In the genomic region with DNA sequence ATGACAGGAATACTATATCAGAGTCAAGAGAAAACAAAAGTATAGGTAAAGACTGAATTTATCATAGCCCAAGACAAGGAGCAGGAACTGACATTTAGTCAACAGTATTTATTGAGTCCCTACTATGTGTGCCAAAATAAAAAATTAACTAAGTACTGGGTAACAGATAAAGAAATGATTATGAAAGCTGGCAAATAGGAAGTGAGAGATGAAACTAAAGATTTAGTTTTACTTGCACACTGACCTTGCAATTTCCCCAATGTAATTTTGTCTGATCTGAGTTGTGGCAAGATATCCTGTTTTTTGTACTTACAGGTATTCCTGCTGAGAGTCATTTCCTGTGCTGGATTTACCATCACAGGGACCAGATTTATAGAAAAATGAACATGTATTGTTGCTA, we compare ENCODE assay signal across 7 cellular contexts.
A peak's percentile ranks its signal among the peaks of the same experiment; 100 is the strongest.
DNase-seq lines count a peak whose midpoint lies in the region; ATAC-seq, FAIRE-seq and TF ChIP-seq lines count a peak whose summit lies in the region.
"Not testable (repeated sequence)": the region's sequence is repeated elsewhere in the genome, so short reads cannot be mapped to it uniquely, and the experiment has no call there.

No MANE protein-coding gene starts in this region.

- H2AFZ ChIP-seq in H1 (ENCODE audit: low read length), result not testable (repeated sequence)

- not testable (repeated sequence) for H3K79me2 ChIP-seq in H1 (ENCODE audit: control insufficient read depth in 1 of 2, insufficient read depth in 2 of 2, low read length in 2 of 2)

- not testable (repeated sequence) for DNase-seq in GM12891 (ENCODE audit: insufficient read length, low spot score); H1 (ENCODE audit: low read depth in 1 of 2, low spot score in 2 of 2)

- H3K14ac ChIP-seq in H1 (ENCODE audit: insufficient read length), result not testable (repeated sequence)

- H2BK15ac ChIP-seq in H1 (ENCODE audit: low read length), result not testable (repeated sequence)

- FAIRE-seq in GM12891 (lab: Jason Lieb, UNC) (peak; percentile 64), H1 (lab: Jason Lieb, UNC) (peak; percentile 48)

- H2BK120ac ChIP-seq in H1 (replicated peaks; ENCODE audit: low read depth, low read length), result not testable (repeated sequence)

- H2AK5ac ChIP-seq in H1 (ENCODE audit: low read depth, low read length), result not testable (repeated sequence)

- not testable (repeated sequence) for H3K4me3 ChIP-seq in H1 (ENCODE audit: extremely low read depth in 1 of 4, insufficient read depth in 2 of 4, low read depth in 3 of 4, low read length in 4 of 4)

- not testable (repeated sequence) for H3K18ac ChIP-seq in H1 (ENCODE audit: extremely low read depth, low read length)

- not testable (repeated sequence) for H3K9me3 ChIP-seq in H1 (ENCODE audit: insufficient read depth in 2 of 2, low read depth in 1 of 2, low read length in 1 of 2)

- not testable (repeated sequence) for H4K91ac ChIP-seq in H1 (replicated peaks; ENCODE audit: insufficient read length, low read length)

- POLR2A ChIA-PET in H1 (lab: Charles Lee; ENCODE audit: partially characterized antibody), result not testable (repeated sequence)

- H4K20me1 ChIP-seq in H1 (replicated peaks in 1 of 2; ENCODE audit: control insufficient read depth in 1 of 2, insufficient read depth in 2 of 2, low read length in 2 of 2), result not testable (repeated sequence)

- not testable (repeated sequence) for TF ChIP-seq RAD21 in H1 (IDR thresholded peaks at IDR 0.05 in 1 of 2, conservative IDR thresholded peaks at IDR 0.05 in 1 of 2; ENCODE audit: low read depth in 2 of 2, low read length in 2 of 2)

- ATAC-seq in GM19043 (IDR thresholded peaks at IDR 0.05; ENCODE audit: low read depth, unreplicated experiment) (peak; percentile 69), GM21390 (IDR thresholded peaks at IDR 0.05; ENCODE audit: unreplicated experiment) (peak; percentile 85), HG02623 (IDR thresholded peaks at IDR 0.05; ENCODE audit: unreplicated experiment) (peak; percentile 55), HG03066 (IDR thresholded peaks at IDR 0.05; ENCODE audit: low read depth, unreplicated experiment) (peak; percentile 77), HG03457 (IDR thresholded peaks at IDR 0.05; ENCODE audit: unreplicated experiment) (peak; percentile 60)

- not testable (repeated sequence) for H3K36me3 ChIP-seq in H1 (ENCODE audit: control insufficient read depth in 2 of 4, insufficient read depth in 4 of 4, low read length in 3 of 4)

- not testable (repeated sequence) for TF ChIP-seq POLR2A in GM12891 (IDR thresholded peaks at IDR 0.05; ENCODE audit: low read depth, low read length); H1 (IDR thresholded peaks at IDR 0.05; ENCODE audit: control extremely low read depth in 1 of 2, low read depth in 2 of 2, low read length in 2 of 2)

- not testable (repeated sequence) for H2BK5ac ChIP-seq in H1 (ENCODE audit: low read depth, low read length)

- not testable (repeated sequence) for H3K4me2 ChIP-seq in H1 (ENCODE audit: insufficient read depth in 1 of 2, low read depth in 2 of 2, low read length in 2 of 2)

- not testable (repeated sequence) for H3K27me3 ChIP-seq in H1 (replicated peaks in 1 of 4; ENCODE audit: control insufficient read depth in 3 of 4, extremely low read depth in 1 of 4, insufficient read depth in 3 of 4, low read length in 3 of 4)

- not testable (repeated sequence) for TF ChIP-seq CTCF in H1 (IDR thresholded peaks at IDR 0.05; ENCODE audit: control extremely low read depth in 1 of 3, insufficient read depth in 1 of 3, low read depth in 1 of 3, low read length in 3 of 3)

- H3K4ac ChIP-seq in H1 (replicated peaks; ENCODE audit: insufficient read length, low read depth, low read length), result not testable (repeated sequence)

- H2BK12ac ChIP-seq in H1 (ENCODE audit: low read depth, low read length), result not testable (repeated sequence)

- H3K27ac ChIP-seq in H1 (ENCODE audit: low read depth, low read length), result not testable (repeated sequence)

- H3K23me2 ChIP-seq in H1 (ENCODE audit: low read depth, low read length), result not testable (repeated sequence)

- H3K9ac ChIP-seq in H1 (replicated peaks in 1 of 4; ENCODE audit: extremely low read depth in 1 of 4, low read depth in 3 of 4, low read length in 3 of 4), result not testable (repeated sequence)

- not testable (repeated sequence) for H3K79me1 ChIP-seq in H1 (ENCODE audit: low read depth, low read length)

- not testable (repeated sequence) for H3K56ac ChIP-seq in H1 (replicated peaks; ENCODE audit: insufficient read length, low read depth, low read length)

- not testable (repeated sequence) for H3K4me1 ChIP-seq in H1 (replicated peaks in 1 of 4; ENCODE audit: control insufficient read depth in 3 of 4, insufficient read depth in 4 of 4, low read length in 3 of 4)

- TF ChIP-seq EP300 in H1 (IDR thresholded peaks at IDR 0.05; ENCODE audit: borderline replicate concordance in 1 of 2, low read depth in 2 of 2, low read length in 2 of 2), result not testable (repeated sequence)

- not testable (repeated sequence) for H3K23ac ChIP-seq in H1 (ENCODE audit: insufficient read length)

- H4K5ac ChIP-seq in H1 (ENCODE audit: insufficient read length, low read depth, low read length), result not testable (repeated sequence)

- CTCF ChIA-PET in H1 (lab: Charles Lee; ENCODE audit: partially characterized antibody), result not testable (repeated sequence)

- not testable (repeated sequence) for H2BK20ac ChIP-seq in H1 (ENCODE audit: low read length)

- not testable (repeated sequence) for H4K8ac ChIP-seq in H1 (ENCODE audit: extremely low read depth, insufficient read depth, low read length)
